ENCODE assay signal across 8 cellular contexts in the genomic region with DNA sequence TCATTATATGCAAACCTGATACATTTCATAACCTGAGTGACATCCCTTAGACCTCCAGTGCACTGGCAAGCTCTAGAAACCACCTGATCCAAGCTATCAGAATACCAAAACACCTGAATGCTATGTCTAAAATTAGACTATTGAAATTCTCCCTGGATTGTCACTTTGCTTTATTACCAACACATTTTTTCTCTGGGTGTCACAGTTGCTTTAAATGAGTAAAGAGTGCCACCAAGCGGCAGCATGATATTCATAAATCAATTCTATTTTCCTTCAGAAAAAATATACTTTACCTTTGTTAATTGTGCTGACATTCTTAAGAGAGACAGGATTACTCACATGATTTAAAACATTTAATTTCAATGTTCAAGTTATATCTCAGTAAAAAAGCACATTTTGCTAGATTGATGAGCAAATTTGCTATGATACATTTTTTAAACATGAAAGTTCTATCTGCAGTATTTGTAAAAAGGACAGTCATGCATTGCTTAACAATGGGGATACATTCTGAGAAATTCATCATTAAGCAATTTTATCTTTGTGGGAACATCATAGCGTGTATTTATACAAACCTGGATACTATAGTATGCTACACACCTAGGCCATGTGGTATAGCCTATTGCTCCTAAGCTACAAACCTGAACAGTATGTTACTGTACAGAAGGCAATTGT.
DNase-seq lines count a peak whose midpoint lies in the region; ATAC-seq and TF ChIP-seq lines count a peak whose summit lies in the region.

No MANE protein-coding gene starts in this region.

- H3K4me1 ChIP-seq in DOHH2 (ENCODE audit: control insufficient read depth, low read length) (peaks cover 21% of the 10 kb centered on the region), HCT116 (ENCODE audit: control insufficient read depth in 1 of 2, insufficient read depth in 2 of 2, low read length in 2 of 2) (peaks cover 2 to 3% of the 10 kb centered on the region in 2 experiments; a peak in 2 of 4 replicates)

- H3K4me2 ChIP-seq in DOHH2 (ENCODE audit: low read length) = no peak overlapping the region
- no peak overlapping the region for H3K4me2 ChIP-seq in HCT116 (ENCODE audit: low read length)

- H4K20me1 ChIP-seq in DOHH2 (ENCODE audit: control insufficient read depth, insufficient read depth, low read depth, low read length) = no peaks in the 10 kb centered on the region
- H4K20me1 ChIP-seq in HCT116 (ENCODE audit: insufficient read depth) = no peaks in the 10 kb centered on the region

- H3K9me3 ChIP-seq in DOHH2 (ENCODE audit: control insufficient read depth, insufficient read depth, low read length) (no peaks in the 10 kb centered on the region), HCT116 (ENCODE audit: control insufficient read depth in 1 of 2, insufficient read depth in 1 of 2, low read depth in 1 of 2, low read length in 2 of 2) (no peaks in the 10 kb centered on the region)

- DNase-seq in HCT116 (ENCODE audit: low read depth, low spot score) (peak; percentile 22), NCI-H345 treated with DMSO at 0.1 percent for 48 hours (lab: John Stamatoyannopoulos, UW; ENCODE audit: unreplicated experiment) (peak; percentile 56), foreskin fibroblast (peak in 1 of 2 donors; percentile 63), retinal pigment epithelial cell (ENCODE audit: low read depth) (peak; percentile 7), ureter (ENCODE audit: low spot score) (no peak), cerebellar nuclear complex (lab: John Stamatoyannopoulos, UW) (no peak)
- peak; percentile 7 for DNase-seq in activated CD8-positive, alpha-beta memory T cell treated with anti-CD3 and anti-CD28 coated beads, Interleukin-2, amount 50 U/mL, for 1 hour (ENCODE audit: extremely low read depth)

- POLR2A ChIA-PET in HCT116 (lab: Charles Lee) = no interaction called here

- no TSS peak for BruUV-seq in HCT116 (replicated peaks; lab: Mats Ljungman, UMichigan)

- peak; percentile 85 for TF ChIP-seq RAD21 in HCT116 (IDR thresholded peaks at IDR 0.05; ENCODE audit: low read depth)

- no peaks in the 10 kb centered on the region for H3K27me3 ChIP-seq in DOHH2 (ENCODE audit: control insufficient read depth, low read length)
- no peaks in the 10 kb centered on the region for H3K27me3 ChIP-seq in HCT116 (ENCODE audit: insufficient read depth, low read length)

- no peak for TF ChIP-seq POLR2A in HCT116 (IDR thresholded peaks at IDR 0.05; ENCODE audit: borderline replicate concordance, extremely low read depth, insufficient read depth, insufficient read length)

- CTCF ChIA-PET in HCT116 (lab: Charles Lee) = interaction anchor here (1.0 kb wide), 2 partner anchors 215 to 342 kb away, joined by 3 to 4 read pairs; no protein-coding TSS in a partner anchor

- RAD21 ChIA-PET in HCT116 (lab: Charles Lee; ENCODE audit: low non-redundant PET in 1 of 2, low total read pairs in 2 of 2, uncharacterized antibody in 2 of 2, unreplicated experiment in 2 of 2) = no interaction called here

- H3F3A ChIP-seq in DOHH2 (ENCODE audit: control insufficient read depth, insufficient read depth) = no peaks in the 10 kb centered on the region

- H3K36me3 ChIP-seq in DOHH2 (ENCODE audit: control insufficient read depth, low read length) (no peaks in the 10 kb centered on the region), HCT116 (ENCODE audit: control insufficient read depth in 1 of 2, insufficient read depth in 2 of 2, low read length in 2 of 2) (no peaks in the 10 kb centered on the region)

- H3K9ac ChIP-seq in HCT116 (ENCODE audit: low read length) = no peak overlapping the region

- TF ChIP-seq CTCF in DOHH2 (IDR thresholded peaks at IDR 0.05; ENCODE audit: low read depth, low read length, poor library complexity, severe bottlenecking) = peak; percentile 75
- TF ChIP-seq CTCF in HCT116 (IDR thresholded peaks at IDR 0.05 in 2 of 3, conservative IDR thresholded peaks at IDR 0.05 in 1 of 3; ENCODE audit: borderline replicate concordance in 1 of 3, insufficient read depth in 1 of 3, low read depth in 2 of 3, low read length in 2 of 3) = peak; percentile 38 to 77 (median 58); a peak in 4 of 6 replicates
- peak; percentile 35 for TF ChIP-seq CTCF in foreskin fibroblast (IDR thresholded peaks at IDR 0.05; ENCODE audit: low read depth, low read length)
- TF ChIP-seq CTCF in retinal pigment epithelial cell (conservative IDR thresholded peaks at IDR 0.05; ENCODE audit: low read depth, low read length) = peak; percentile 54

- H3K79me2 ChIP-seq in DOHH2 (ENCODE audit: control insufficient read depth, low read length) (no peaks in the 10 kb centered on the region), HCT116 (ENCODE audit: insufficient read depth, low read length) (no peaks in the 10 kb centered on the region)

- no peak overlapping the region for H3K27ac ChIP-seq in DOHH2 (ENCODE audit: low read depth, low read length)
- no peak overlapping the region for H3K27ac ChIP-seq in HCT116 (ENCODE audit: low read depth, low read length)

- intact Hi-C loops in HCT116 (cut with micrococcal nuclease) = loop anchor here (2.0 to 10.0 kb wide), 5 partner anchors 344 to 1624 kb away; no protein-coding TSS in a partner anchor

- no peak overlapping the region for H3K4me3 ChIP-seq in DOHH2 (ENCODE audit: low read length)
- H3K4me3 ChIP-seq in HCT116 (replicated peaks in 1 of 2; ENCODE audit: low read depth in 1 of 2, low read length in 2 of 2) = no peak overlapping the region
- no peak overlapping the region for H3K4me3 ChIP-seq in foreskin fibroblast (ENCODE audit: low read depth in 1 of 2, low read length in 2 of 2)
- no peak overlapping the region for H3K4me3 ChIP-seq in retinal pigment epithelial cell (ENCODE audit: low read length)

- H3K9me2 ChIP-seq in DOHH2 (replicated peaks; ENCODE audit: control insufficient read depth, low read length) = no peaks in the 10 kb centered on the region
- no peaks in the 10 kb centered on the region for H3K9me2 ChIP-seq in HCT116 (ENCODE audit: insufficient read depth)

- peak overlapping the region; percentile 11 for H2AFZ ChIP-seq in HCT116 (ENCODE audit: low read depth, low read length, poor library complexity, severe bottlenecking)

- ATAC-seq in HCT116 = peak; percentile 62

TF ChIP-seq in HCT116, 20 proteins besides CTCF, POLR2A, EP300 and RAD21:
- TF ChIP-seq ZBTB33 (IDR thresholded peaks at IDR 0.05; ENCODE audit: extremely low read depth, insufficient replicate concordance, low read length) = no peak
- TF ChIP-seq, protein P1, sequence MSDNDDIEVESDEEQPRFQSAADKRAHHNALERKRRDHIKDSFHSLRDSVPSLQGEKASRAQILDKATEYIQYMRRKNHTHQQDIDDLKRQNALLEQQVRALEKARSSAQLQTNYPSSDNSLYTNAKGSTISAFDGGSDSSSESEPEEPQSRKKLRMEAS (IDR thresholded peaks at IDR 0.05) = no peak
- no peak for TF ChIP-seq CEBPB (IDR thresholded peaks at IDR 0.05; ENCODE audit: low read depth)
- no peak for TF ChIP-seq TCF7L2 (IDR thresholded peaks at IDR 0.05; ENCODE audit: borderline replicate concordance, extremely low read depth, insufficient read depth, insufficient read length)
- TF ChIP-seq ZNF274 (IDR thresholded peaks at IDR 0.05; ENCODE audit: low read depth, low read length) = no peak
- TF ChIP-seq SRF (IDR thresholded peaks at IDR 0.05; ENCODE audit: low read depth) = no peak
- no peak for TF ChIP-seq SIN3A (IDR thresholded peaks at IDR 0.05; ENCODE audit: low read depth)

Comparison
In these comparisons a context has a peak if more than half of its experiments do, and no peak if none do; other contexts are left out.
1. DNase-seq: peak in HCT116 (single experiment), NCI-H345 treated with DMSO at 0.1 percent for 48 hours (single experiment), activated CD8-positive, alpha-beta memory T cell treated with anti-CD3 and anti-CD28 coated beads, Interleukin-2, amount 50 U/mL, for 1 hour (single experiment) and retinal pigment epithelial cell (single experiment); none in ureter (single experiment) and cerebellar nuclear complex (0 of 2).
2. Peak in every context shown above with its lines, with median percentiles within 50 percentile points of each other: CTCF ChIP-seq.